Comparison of ENCODE assay signal across 8 cellular contexts in the genomic region with DNA sequence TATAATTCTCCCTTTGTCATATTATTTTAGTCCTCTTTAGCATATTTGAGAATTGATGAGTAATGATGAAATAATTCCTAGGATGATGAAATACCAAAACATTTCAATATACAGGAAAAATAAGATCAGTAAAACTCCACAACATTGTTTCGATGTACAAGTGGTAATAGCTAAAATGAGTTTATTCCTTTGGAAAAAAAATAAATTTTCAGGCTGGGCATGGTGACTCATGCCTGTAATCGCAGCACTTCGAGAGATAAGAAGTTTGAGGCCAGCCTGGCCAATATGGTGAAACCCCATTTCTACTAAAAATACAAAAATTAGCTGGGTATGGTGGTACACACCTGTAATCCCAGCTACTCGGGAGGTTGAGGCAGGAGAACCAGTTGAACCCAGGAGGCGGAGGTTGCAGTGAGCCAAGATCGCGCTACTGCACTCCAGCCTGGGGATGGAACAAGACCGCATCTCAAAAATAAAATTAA. TPM values are rescaled to one million over a fixed set of nuclear protein-coding genes. Genes with fewer than 3 reads are reported as not detected.
DNase-seq lines count a peak whose midpoint lies in the region; ATAC-seq, FAIRE-seq and TF ChIP-seq lines count a peak whose summit lies in the region.
"Not testable (repeated sequence)": the region's sequence is repeated elsewhere in the genome, so short reads cannot be mapped to it uniquely, and the experiment has no call there.

No MANE protein-coding gene starts in this region.

- 0 out of 4 replicates have a peak, but pooled peaks of 1 of the 2 experiments have one; percentile 6 for TF ChIP-seq RAD21 in K562 (CRISPR knock-in tag; conservative IDR thresholded peaks at IDR 0.05 in 1 of 2, IDR thresholded peaks at IDR 0.05 in 1 of 2)

- 53% methylated on average over 8 of the region's 8 CpGs for WGBS in K562 (ENCODE audit: insufficient coverage, low coverage, missing lambda C conversion rate)

- H3K4me1 ChIP-seq in SJSA1 (replicated peaks): not testable (repeated sequence)
- peaks cover 8 to 20% of the 10 kb centered on the region in 2 experiments; a peak in 4 of 5 replicates for H3K4me1 ChIP-seq in K562 (replicated peaks in 1 of 2; ENCODE audit: control insufficient read depth in 2 of 2, insufficient read depth in 2 of 2, low read length in 2 of 2)

- H3K27me3 Mint-ChIP-seq in HFFc6 (ENCODE audit: insufficient read depth): not testable (repeated sequence)

- not testable (repeated sequence) for DNase-seq in AG04450 (ENCODE audit: low read depth, low spot score); SJSA1 (ENCODE audit: low read depth in 1 of 2, low spot score in 2 of 2); K562 (ENCODE audit: extremely low read depth in 1 of 4, low spot score in 3 of 4); epithelial cell of prostate (ENCODE audit: low read depth, low spot score)
- DNase-seq in HFFc6 (peak; percentile 24), iris pigment epithelial cell (ENCODE audit: low read depth) (peak; percentile 80)
- DNase-seq in activated CD8-positive, alpha-beta memory T cell treated with anti-CD3 and anti-CD28 coated beads for 24 hours: peak; percentile 17
- peak; percentile 12 for DNase-seq in stimulated activated CD4-positive, alpha-beta T cell treated with anti-CD3 and anti-CD28 coated beads, Interleukin-15, amount 100 ng/mL, for 24 hours

- H2AFZ ChIP-seq in K562 (ENCODE audit: low read depth, low read length): not testable (repeated sequence)

- peaks cover 18% of the 10 kb centered on the region for H4K20me1 ChIP-seq in K562 (replicated peaks; ENCODE audit: control insufficient read depth, insufficient read depth, low read length)

- not testable (repeated sequence) for H3K9me3 ChIP-seq in AG04450 (ENCODE audit: control insufficient read depth, insufficient read depth, low read length); SJSA1 (replicated peaks); K562 (replicated peaks; ENCODE audit: control insufficient read depth, insufficient read depth, low read depth, low read length)

- peaks cover 29% of the 10 kb centered on the region for H3K4me1 Mint-ChIP-seq in HFFc6 (ENCODE audit: low read depth)

- in situ Hi-C loops in K562 (cut with MboI): not testable (repeated sequence)

- H3K27ac ChIP-seq in AG04450 (ENCODE audit: low read depth, low read length) (peak overlapping the region; percentile 87), SJSA1 (peak overlapping the region; percentile 14; the same call in 1 of the 2 replicates), K562 (ENCODE audit: extremely low read depth, low read depth, low read length) (peak overlapping the region; percentile 46; the same call in 2 of the 3 replicates), epithelial cell of prostate (peak overlapping the region; percentile 82)

- TF ChIP-seq POLR2A in K562 (conservative IDR thresholded peaks at IDR 0.05): not testable (repeated sequence)

- POLR2A ChIA-PET in AG04450 (lab: Yijun Ruan, JAX) (interaction anchor here (1.9 kb wide), 1 partner anchor 8 kb away, joined by 6 read pairs; the partner anchor contains the start of gene SIN3A), K562 (lab: Yijun Ruan, JAX) (interaction anchor here (0.6 to 1.5 kb wide), 3 partner anchors 10 to 96 kb away, joined by 3 to 6 read pairs (median 3); no protein-coding TSS in a partner anchor)

- FAIRE-seq in K562 (lab: Jason Lieb, UNC): not testable (repeated sequence)

- not testable (repeated sequence) for H3K27me3 ChIP-seq in AG04450 (ENCODE audit: control insufficient read depth, insufficient read depth, low read length); SJSA1 (replicated peaks); K562 (ENCODE audit: control insufficient read depth in 2 of 2, insufficient read depth in 2 of 2, low read length in 2 of 2)

- BruUV-seq in K562 (replicated peaks; lab: Mats Ljungman, UMichigan): not testable (repeated sequence)

- CTCF ChIA-PET in AG04450 (lab: Charles Lee): interaction anchor here (1.2 kb wide), 1 partner anchor 30 kb away, joined by 4 read pairs; no protein-coding TSS in a partner anchor
- CTCF ChIA-PET in K562 (lab: Yijun Ruan, JAX; ENCODE audit: low intra/inter-chr PET ratio): not testable (repeated sequence)

- 0 out of 4 replicates have a peak overlapping the region, but pooled peaks of 1 of the 2 experiments have one; percentile 25 for H3K9ac ChIP-seq in K562 (ENCODE audit: insufficient read depth in 1 of 2, low read depth in 2 of 2, low read length in 2 of 2)

- H3K27ac Mint-ChIP-seq in HFFc6: peak overlapping the region; percentile 45; the same call in 1 of the 2 replicates

- H3K36me3 ChIP-seq in SJSA1 (peaks cover 32% of the 10 kb centered on the region), K562 (ENCODE audit: control insufficient read depth, insufficient read depth, low read length) (peaks cover 42% of the 10 kb centered on the region)

- TF ChIP-seq CTCF in AG04450 (IDR thresholded peaks at IDR 0.05; ENCODE audit: low read depth, low read length); HFFc6 (IDR thresholded peaks at IDR 0.05); K562 (IDR thresholded peaks at IDR 0.05 in 2 of 3, conservative IDR thresholded peaks at IDR 0.05 in 1 of 3; ENCODE audit: insufficient read depth in 2 of 3, low read depth in 1 of 3, low read length in 3 of 3): not testable (repeated sequence)

- peaks cover 94% of the 10 kb centered on the region for H3K79me2 ChIP-seq in K562 (ENCODE audit: control insufficient read depth, insufficient read depth, low read length)

- H3K9me1 ChIP-seq in K562 (ENCODE audit: control insufficient read depth, insufficient read depth, low read length): peaks cover 10% of the 10 kb centered on the region

- not testable (repeated sequence) for H3K36me3 Mint-ChIP-seq in HFFc6 (ENCODE audit: low read depth)

- not testable (repeated sequence) for H3K4me2 ChIP-seq in K562 (ENCODE audit: insufficient read depth, low read length)

- not testable (repeated sequence) for H3K4me3 ChIP-seq in AG04450 (ENCODE audit: low read depth, low read length); SJSA1; K562

- H3K4me3 Mint-ChIP-seq in HFFc6: 0 out of 2 replicates have a peak overlapping the region, but pooled peaks have one; percentile 24

- intact Hi-C loops in K562 (cut with micrococcal nuclease): not testable (repeated sequence)

- H3K9me3 Mint-ChIP-seq in HFFc6: not testable (repeated sequence)

- not testable (repeated sequence) for TF ChIP-seq EP300 in K562 (IDR thresholded peaks at IDR 0.05; ENCODE audit: low read length)

- ATAC-seq in K562: peak; percentile 63

TF ChIP-seq in K562, 482 proteins besides CTCF, POLR2A, EP300 and RAD21 (continues in another document):
- TF ChIP-seq TRIM24 (IDR thresholded peaks at IDR 0.05): peak; percentile 25 to 61; a peak in 1 of 4 replicates
- peak; percentile 78 for TF ChIP-seq SMARCC2 (IDR thresholded peaks at IDR 0.05; ENCODE audit: low read depth)
- TF ChIP-seq ATF7 (IDR thresholded peaks at IDR 0.05): 0 out of 2 replicates have a peak, but pooled peaks have one; percentile 19
- TF ChIP-seq JUN (IDR thresholded peaks at IDR 0.05; ENCODE audit: borderline replicate concordance, low read depth, low read length): peak; percentile 78
- TF ChIP-seq JUN (CRISPR knock-in tag; IDR thresholded peaks at IDR 0.05; ENCODE audit: borderline replicate concordance): not testable (repeated sequence)
- TF ChIP-seq ATF4 (CRISPR knock-in tag; IDR thresholded peaks at IDR 0.05): 0 out of 2 replicates have a peak, but pooled peaks have one; percentile 47
- peak; percentile 82 for TF ChIP-seq ARID1B (IDR thresholded peaks at IDR 0.05)
- peak; percentile 87 for TF ChIP-seq SMARCE1 (IDR thresholded peaks at IDR 0.05)
- TF ChIP-seq DPF2 (IDR thresholded peaks at IDR 0.05): peak; percentile 90
- peak; percentile 25; the same call in 1 of the 2 replicates for TF ChIP-seq HDAC2 (IDR thresholded peaks at IDR 0.05)

RNA-seq across cellular contexts. Expression of gene SIN3A, which starts 7.5 kb away (rescaled TPM):
- polyA plus RNA-seq in AG04450 (2011; rRNA removed) (27.4 and 28.0 TPM in 2 replicates), K562 (2011; rRNA removed) (25.2 and 37.3 TPM in 2 replicates), K562 (2014; fragmentation: Illumina TruSeq; extraction: Trizol) (36.5 and 37.0 TPM in 2 replicates), K562 (2014; fragmentation: Nextera tagmentation; extraction: Ambion mirVana) (10 to 100 TPM; 11.1 to 11.9 TPM), K562 (2014; rRNA removed) (25.4 and 30.6 TPM in 2 replicates)
- 60.9 and 66.8 TPM in 2 replicates for polyA minus RNA-seq in AG04450 (2011; rRNA and poly(A)+ RNA removed)
- total RNA-seq in HFFc6 (2021; fragmentation: NEBNext Ultra II Directional; extraction: Animal tissue kit (Norgen Biotek cat#: 25700)): 10 to 100 TPM; 36.6 to 49.3 (median 39.8) TPM
- 11.7 and 29.4 TPM in 2 replicates for total RNA-seq in SJSA1 (2014; rRNA removed; shearing (Covaris generic))
- total RNA-seq in K562 (2011; cell fraction: chromatin; rRNA removed; ENCODE audit: low replicate concordance): 90.7 and 131 TPM in 2 replicates
- 52.2 and 64.7 TPM in 2 replicates for total RNA-seq in K562 (2011; cell fraction: nucleolus; rRNA removed)
- 66.7 and 91.1 TPM in 2 replicates for total RNA-seq in K562 (2011; cell fraction: nucleoplasm; rRNA removed)
- total RNA-seq in K562 (2014; rRNA removed) (21.1 and 25.5 TPM in 2 replicates), K562 (2014; rRNA removed; fragmentation: Illumina TruSeq; extraction: Trizol) (25.3 and 29.0 TPM in 2 replicates), K562 (2015; rRNA removed; fragmentation: Illumina TruSeq; extraction: Trizol) (23.7 and 25.7 TPM in 2 replicates), K562 (2021) (58.0 and 70.3 TPM in 2 replicates)
- 28.7 and 44.8 TPM in 2 replicates for polyA plus RNA-seq in K562 (2011; cell fraction: cytosol; rRNA removed)
- 27.1 and 40.0 TPM in 2 replicates for polyA plus RNA-seq in K562 (2011; cell fraction: nucleus; rRNA removed)
- polyA plus RNA-seq in K562 (2012): 31.5 and 32.8 TPM in 2 replicates
- polyA minus RNA-seq in K562 (2011; rRNA and poly(A)+ RNA removed): 61.5 and 68.7 TPM in 2 replicates
- 40.8 and 42.9 TPM in 2 replicates for polyA minus RNA-seq in K562 (2011; cell fraction: cytosol; rRNA and poly(A)+ RNA removed)
- polyA minus RNA-seq in K562 (2011; cell fraction: nucleus; rRNA and poly(A)+ RNA removed): 31.8 and 36.4 TPM in 2 replicates

Comparison
In these comparisons a context has a peak if more than half of its experiments do, and no peak if none do; other contexts are left out.
1. H3K27ac ChIP-seq: peak in every context shown above with its lines; median percentile 87 in AG04450; 82 in epithelial cell of prostate; 46 in K562; 14 in SJSA1.